8 cellular contexts compared by ENCODE assay signal in the genomic region with DNA sequence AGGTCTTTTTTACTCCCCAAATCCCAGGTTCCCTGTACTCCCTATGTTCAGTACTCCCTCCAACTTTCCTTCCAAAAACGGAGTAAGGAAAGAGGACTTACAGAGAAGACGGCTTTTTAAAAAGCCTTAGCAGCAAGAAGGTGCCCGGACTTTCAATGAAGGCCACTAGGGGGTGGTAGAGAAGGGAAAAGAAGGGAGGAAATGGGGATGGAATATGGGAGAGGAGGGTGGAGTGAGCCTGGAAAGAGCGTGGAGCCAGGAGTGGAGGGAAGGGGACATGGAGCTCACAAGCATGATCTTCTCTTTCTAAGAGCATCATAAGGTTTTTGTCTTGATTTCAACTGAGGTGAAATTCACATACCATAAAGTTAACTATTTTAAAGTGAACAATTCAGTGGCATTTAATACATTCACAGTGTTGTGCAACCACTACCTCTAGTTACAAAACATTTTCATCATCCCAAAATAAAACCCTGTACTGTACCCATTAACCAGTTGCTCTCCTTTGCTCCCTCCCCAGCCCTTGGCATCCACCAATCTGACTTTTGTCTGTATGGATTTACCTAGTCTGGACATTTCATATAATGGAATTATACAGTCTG.
A peak's percentile ranks its signal among the peaks of the same experiment; 100 is the strongest.
DNase-seq lines count a peak whose midpoint lies in the region; ATAC-seq, FAIRE-seq and TF ChIP-seq lines count a peak whose summit lies in the region.

No MANE protein-coding gene starts in this region.

- peaks cover 4% of the 10 kb centered on the region for H3K4me1 ChIP-seq in osteoblast (ENCODE audit: insufficient read depth, low read length)

- no peaks in the 10 kb centered on the region for H3K9me3 ChIP-seq in osteoblast (ENCODE audit: low read depth, low read length)

- peak; percentile 97 for ATAC-seq in SK-N-SH treated with all-trans-retinoic acid at 6 μM for 48 hours

- TF ChIP-seq CTCF in osteoblast (IDR thresholded peaks at IDR 0.05; ENCODE audit: extremely low read depth, low read depth, low read length) = peak; percentile 81

- FAIRE-seq in GM12892 (lab: Jason Lieb, UNC) = no peak

- no peaks in the 10 kb centered on the region for H3K27me3 ChIP-seq in osteoblast (ENCODE audit: insufficient read depth, low read length)

- H3K4me2 ChIP-seq in osteoblast (ENCODE audit: insufficient read depth, low read length) = peak overlapping the region; percentile 31

- no peak for TF ChIP-seq POLR2A in erythroblast (IDR thresholded peaks at IDR 0.05; ENCODE audit: low read length)
- TF ChIP-seq POLR2A in GM12892 (IDR thresholded peaks at IDR 0.05; ENCODE audit: low read depth, low read length) = no peak

- H3K27ac ChIP-seq in osteoblast (ENCODE audit: low read depth, low read length) = no peak overlapping the region

- DNase-seq in SIG-M5 treated with dmso at 0.1 percent for 504 hours (lab: John Stamatoyannopoulos, UW; ENCODE audit: unreplicated experiment) (peak; percentile 51), SIG-M5 (lab: John Stamatoyannopoulos, UW) (no peak), HT-29 (ENCODE audit: low spot score) (peak; percentile 78), erythroblast (lab: John Stamatoyannopoulos, UW) (peak; percentile 19 to 51), osteoblast (ENCODE audit: insufficient read length, low spot score, missing footprints) (no peak), GM12892 (ENCODE audit: insufficient read length) (no peak), NCI-H2171 treated with DMSO at 0.1 percent for 48 hours (lab: John Stamatoyannopoulos, UW) (no peak)

- H3K4me3 ChIP-seq in osteoblast (ENCODE audit: insufficient read depth, low read length) = no peak overlapping the region

- H4K20me1 ChIP-seq in osteoblast (ENCODE audit: insufficient read depth, low read length) = no peaks in the 10 kb centered on the region

- peak overlapping the region; percentile 49 for H2AFZ ChIP-seq in osteoblast (ENCODE audit: low read length)

- H3K36me3 ChIP-seq in osteoblast (ENCODE audit: insufficient read depth, low read length) = no peaks in the 10 kb centered on the region

- H3K79me2 ChIP-seq in osteoblast (ENCODE audit: insufficient read depth, low read length) = no peaks in the 10 kb centered on the region

TF ChIP-seq in SK-N-SH treated with all-trans-retinoic acid at 6 μM for 48 hours, 23 proteins besides CTCF, POLR2A, EP300 and RAD21:
- TF ChIP-seq ZC3H10 (CRISPR knock-in tag; IDR thresholded peaks at IDR 0.05) (no peak), TOX (CRISPR knock-in tag; IDR thresholded peaks at IDR 0.05; ENCODE audit: borderline replicate concordance) (peak; percentile 38; the same call in 1 of the 2 replicates)
- TF ChIP-seq, protein P1, sequence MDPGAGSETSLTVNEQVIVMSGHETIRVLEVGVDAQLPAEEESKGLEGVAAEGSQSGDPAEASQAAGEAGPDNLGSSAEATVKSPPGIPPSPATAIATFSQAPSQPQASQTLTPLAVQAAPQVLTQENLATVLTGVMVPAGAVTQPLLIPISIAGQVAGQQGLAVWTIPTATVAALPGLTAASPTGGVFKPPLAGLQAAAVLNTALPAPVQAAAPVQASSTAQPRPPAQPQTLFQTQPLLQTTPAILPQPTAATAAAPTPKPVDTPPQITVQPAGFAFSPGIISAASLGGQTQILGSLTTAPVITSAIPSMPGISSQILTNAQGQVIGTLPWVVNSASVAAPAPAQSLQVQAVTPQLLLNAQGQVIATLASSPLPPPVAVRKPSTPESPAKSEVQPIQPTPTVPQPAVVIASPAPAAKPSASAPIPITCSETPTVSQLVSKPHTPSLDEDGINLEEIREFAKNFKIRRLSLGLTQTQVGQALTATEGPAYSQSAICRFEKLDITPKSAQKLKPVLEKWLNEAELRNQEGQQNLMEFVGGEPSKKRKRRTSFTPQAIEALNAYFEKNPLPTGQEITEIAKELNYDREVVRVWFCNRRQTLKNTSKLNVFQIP (CRISPR knock-in tag; IDR thresholded peaks at IDR 0.05; ENCODE audit: borderline replicate concordance, low read depth) = no peak
TF ChIP-seq in SK-N-SH treated with all-trans-retinoic acid at 6 μM for 48 hours: peak in this region for 1.

Comparison
In these comparisons a context has a peak if more than half of its experiments do, and no peak if none do; other contexts are left out.
1. DNase-seq: peak in SIG-M5 treated with dmso at 0.1 percent for 504 hours (single experiment), HT-29 (single experiment) and erythroblast (2 of 2); none in SIG-M5 (single experiment), osteoblast (single experiment), GM12892 (single experiment) and NCI-H2171 treated with DMSO at 0.1 percent for 48 hours (single experiment).